ENCODE assay signal across 9 cellular contexts in genomic region chr5:774854-775505, GRCh38. TPM values are rescaled to one million over a fixed set of nuclear protein-coding genes. Genes with fewer than 3 reads are reported as not detected.
DNase-seq lines count a peak whose midpoint lies in the region; ATAC-seq, FAIRE-seq and TF ChIP-seq lines count a peak whose summit lies in the region.
"Not testable (repeated sequence)": the region's sequence is repeated elsewhere in the genome, so short reads cannot be mapped to it uniquely, and the experiment has no call there.
"Had no signal": no experiment of that assay in that cellular context is flagged by ENCODE, and none has a peak within 500 bp of the region (broad histone marks: within the 10 kb centered on the region; RNA-seq: fewer than 3 reads in every experiment).

No MANE protein-coding gene starts in this region.

- peak; percentile 4 for DNase-seq in D341Med (ENCODE audit: low spot score)
- peak; percentile 9 for DNase-seq in H4 (ENCODE audit: low spot score)
- DNase-seq in T-helper 17 cell; neuronal stem cell (ENCODE audit: low spot score): not testable (repeated sequence)
- peak; percentile 68 for DNase-seq in activated effector memory CD4-positive, alpha-beta T cell treated with anti-CD3 and anti-CD28 coated beads, Interleukin-2, amount 50 U/mL, for 16 hours
- DNase-seq in frontal cortex (ENCODE audit: low spot score in 2 of 2): peak; percentile 22 to 23
- peak; percentile 10 for DNase-seq in iPS-NIHi7 (ENCODE audit: extremely low spot score)
- DNase-seq in upper lobe of right lung: peak; percentile 64

- WGBS in neuronal stem cell (ENCODE audit: extremely low coverage in 2 of 2, insufficient read length in 2 of 2, insufficient replicate concordance in 1 of 2), 2 donors: no CpG with 5 or more reads among the region's 18 CpGs

- intact Hi-C loops in upper lobe of right lung (cut with DNase I): not testable (repeated sequence)

- H3K14ac ChIP-seq in neuronal stem cell (ENCODE audit: low read length): peak overlapping the region; percentile 94

- peak overlapping the region; percentile 46 for H3K23ac ChIP-seq in neuronal stem cell (ENCODE audit: low read depth, low read length, poor library complexity)

- peak overlapping the region; percentile 21 for H2BK5ac ChIP-seq in neuronal stem cell (ENCODE audit: low read length)

- not testable (repeated sequence) for H3K36me3 Mint-ChIP-seq in T-helper 17 cell (ENCODE audit: low read depth)

- not testable (repeated sequence) for H3K27ac Mint-ChIP-seq in T-helper 17 cell

- H3K4ac ChIP-seq in neuronal stem cell (ENCODE audit: low read length): not testable (repeated sequence)

- H2AFZ ChIP-seq in neuronal stem cell (ENCODE audit: low read length): not testable (repeated sequence)

- not testable (repeated sequence) for H3K36me3 ChIP-seq in neuronal stem cell (replicated peaks in 1 of 2; ENCODE audit: control insufficient read depth in 2 of 2, insufficient read depth in 2 of 2, low read length in 2 of 2); upper lobe of right lung

- peak overlapping the region; percentile 79 for H2AK5ac ChIP-seq in neuronal stem cell (ENCODE audit: low read depth, low read length)

- H3K18ac ChIP-seq in neuronal stem cell (ENCODE audit: low read length): peak overlapping the region; percentile 84

- H3K27me3 Mint-ChIP-seq in T-helper 17 cell: not testable (repeated sequence)

- not testable (repeated sequence) for H4K8ac ChIP-seq in neuronal stem cell (ENCODE audit: low read depth, low read length)

- H2BK12ac ChIP-seq in neuronal stem cell (ENCODE audit: low read length): peak overlapping the region; percentile 46

- not testable (repeated sequence) for H3K9me3 ChIP-seq in T-helper 17 cell (ENCODE audit: control insufficient read depth, low read length, poor library complexity, severe bottlenecking); neuronal stem cell (replicated peaks in 1 of 2; ENCODE audit: control insufficient read depth in 2 of 2, insufficient read depth in 1 of 2, low read depth in 1 of 2, low read length in 2 of 2); upper lobe of right lung

- H3K4me3 ChIP-seq in neuronal stem cell (ENCODE audit: low read length in 2 of 2); upper lobe of right lung: not testable (repeated sequence)

- not testable (repeated sequence) for H4K91ac ChIP-seq in neuronal stem cell (ENCODE audit: low read depth, low read length, poor library complexity)

- not testable (repeated sequence) for H3K4me2 ChIP-seq in neuronal stem cell (ENCODE audit: insufficient read depth, low read length, poor library complexity, severe bottlenecking)

- H2BK120ac ChIP-seq in neuronal stem cell (ENCODE audit: low read depth, low read length): not testable (repeated sequence)

- not testable (repeated sequence) for H3K4me1 ChIP-seq in neuronal stem cell (ENCODE audit: control insufficient read depth in 2 of 2, insufficient read depth in 1 of 2, low read depth in 1 of 2, low read length in 2 of 2); upper lobe of right lung

- FAIRE-seq in frontal cortex (lab: Jason Lieb, UNC): not testable (repeated sequence)

- H3K79me1 ChIP-seq in neuronal stem cell (ENCODE audit: low read depth, low read length): not testable (repeated sequence)

- H3K4me3 Mint-ChIP-seq in T-helper 17 cell: peak overlapping the region; percentile 39

- H3K27me3 ChIP-seq in neuronal stem cell (ENCODE audit: control insufficient read depth in 3 of 3, insufficient read depth in 3 of 3, low read depth in 1 of 3, low read length in 3 of 3); upper lobe of right lung: not testable (repeated sequence)

- peak overlapping the region; percentile 93 for H2BK15ac ChIP-seq in neuronal stem cell (ENCODE audit: low read length)

- not testable (repeated sequence) for H3K4me1 Mint-ChIP-seq in T-helper 17 cell

- not testable (repeated sequence) for ATAC-seq in T-helper 17 cell, upper lobe of right lung

- TF ChIP-seq CTCF in upper lobe of right lung (IDR thresholded peaks at IDR 0.05): not testable (repeated sequence)

- H3K9ac ChIP-seq in neuronal stem cell (ENCODE audit: low read depth, low read length, poor library complexity): peak overlapping the region; percentile 25

- not testable (repeated sequence) for H3K27ac ChIP-seq in neuronal stem cell (replicated peaks; ENCODE audit: low read length); upper lobe of right lung

RNA-seq across cellular contexts. Expression of gene ZDHHC11B, which starts 9.5 kb away (rescaled TPM):
- 0.19 and 0.35 TPM in 2 replicates for total RNA-seq in H4 (2014; rRNA removed; shearing (Covaris generic))
- 10 to 100 TPM in 1 of 2 donors, 1 to 10 TPM in 1; 9.3 to 31.2 TPM for total RNA-seq in T-helper 17 cell
- total RNA-seq in frontal cortex: 4.5 TPM
- polyA plus RNA-seq in neuronal stem cell (2013, experiment 1 of 2): 2.4 TPM
- polyA plus RNA-seq in neuronal stem cell (2013, experiment 2 of 2): 2.2 TPM
- 8.0 TPM for total RNA-seq in upper lobe of right lung
- polyA plus RNA-seq: CD14-positive monocyte had no signal
